19 cellular contexts compared by ENCODE assay signal in the genomic region with DNA sequence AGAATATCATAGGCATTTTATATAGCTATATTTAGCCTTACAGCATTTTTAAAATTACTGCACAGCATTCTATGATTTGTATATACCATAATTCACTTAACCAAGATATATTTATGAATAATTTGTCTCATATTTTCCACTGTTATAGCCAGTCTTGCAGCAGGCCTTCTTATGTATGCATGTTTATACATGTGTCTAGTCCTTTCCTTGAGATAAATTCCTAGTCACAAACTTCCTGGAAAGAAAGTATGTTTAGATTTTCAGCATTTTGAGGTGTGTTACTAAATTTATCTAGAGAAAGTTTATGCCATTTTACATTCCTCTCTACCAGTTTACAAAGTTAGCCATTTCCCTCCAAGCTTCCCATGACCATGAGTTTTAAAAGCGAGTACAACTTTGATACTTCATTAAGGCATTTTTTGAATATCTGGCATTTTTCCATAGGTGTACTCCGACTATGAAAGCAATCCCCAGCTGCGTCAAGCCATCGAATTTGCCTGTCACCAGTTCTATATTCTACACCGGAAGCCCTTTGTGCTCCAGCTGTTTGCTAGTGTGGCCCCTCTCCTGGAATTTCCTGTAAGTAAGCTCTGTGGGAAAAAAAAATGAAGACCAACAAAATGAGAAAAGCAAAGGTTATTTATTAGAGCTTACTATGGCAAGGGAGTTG.
"Had no signal": no experiment of that assay in that cellular context is flagged by ENCODE, and none has a peak within 500 bp of the region (broad histone marks: within the 10 kb centered on the region; RNA-seq: fewer than 3 reads in every experiment).

No MANE protein-coding gene starts in this region.

- H3K27me3 ChIP-seq: ascending aorta, hepatocyte, pancreas had no signal

- H3K9me3 ChIP-seq: ascending aorta, pancreas had no signal

- H3K27ac ChIP-seq: ascending aorta, hepatocyte, pancreas had no signal

- H3K9me3 Mint-ChIP-seq: activated naive CD8-positive, alpha-beta T cell treated with anti-CD3 and anti-CD28 coated beads, Interleukin-2, amount 50 U/mL, for 24 hours; activated T-helper 2 cell treated with anti-CD3 and anti-CD28 coated beads, Interferon-gamma antibody, Interleukin-2, Interleukin-4, amounts not matched to agents 10 μg/mL and 5 μg/mL and 100 μg/mL, durations not matched to agents 14 hours and 24 hours and 36 hours; natural killer cell treated with Interleukin-12 subunit alpha and Interleukin-12 subunit beta and Interleukin-15 and Interleukin-18, amount 100 ng/mL, for 72 hours; stimulated activated memory B cell treated with anti-CD40 and anti-IgM and Interleukin-4, amounts not matched to agents 10 μg/mL and 1 μg/mL and 100 μg/mL, for 72 hours had no signal

- H3K27ac Mint-ChIP-seq: activated naive CD4-positive, alpha-beta T cell treated with anti-CD3 and anti-CD28 coated beads for 36 hours; activated naive CD8-positive, alpha-beta T cell treated with anti-CD3 and anti-CD28 coated beads, Interleukin-2, amount 50 U/mL, for 24 hours; activated T-helper 2 cell treated with anti-CD3 and anti-CD28 coated beads, Interferon-gamma antibody, Interleukin-2, Interleukin-4, amounts not matched to agents 10 μg/mL and 5 μg/mL and 100 μg/mL, durations not matched to agents 14 hours and 24 hours and 36 hours; natural killer cell treated with Interleukin-12 subunit alpha and Interleukin-12 subunit beta and Interleukin-15 and Interleukin-18, amount 100 ng/mL, for 72 hours; stimulated activated memory B cell treated with anti-CD40 and anti-IgM and Interleukin-4, amounts not matched to agents 10 μg/mL and 1 μg/mL and 100 μg/mL, for 72 hours had no signal

- H3K36me3 Mint-ChIP-seq: natural killer cell treated with Interleukin-12 subunit alpha and Interleukin-12 subunit beta and Interleukin-15 and Interleukin-18, amount 100 ng/mL, for 72 hours; stimulated activated memory B cell treated with anti-CD40 and anti-IgM and Interleukin-4, amounts not matched to agents 10 μg/mL and 1 μg/mL and 100 μg/mL, for 72 hours had no signal

- FAIRE-seq: kidney, pancreas had no signal

- H3K4me3 ChIP-seq: ascending aorta, hepatocyte, pancreas had no signal

- H3K36me3 ChIP-seq: ascending aorta, pancreas had no signal

- H3K4me3 Mint-ChIP-seq: activated naive CD4-positive, alpha-beta T cell treated with anti-CD3 and anti-CD28 coated beads for 36 hours; activated naive CD8-positive, alpha-beta T cell treated with anti-CD3 and anti-CD28 coated beads, Interleukin-2, amount 50 U/mL, for 24 hours; natural killer cell treated with Interleukin-12 subunit alpha and Interleukin-12 subunit beta and Interleukin-15 and Interleukin-18, amount 100 ng/mL, for 72 hours; stimulated activated memory B cell treated with anti-CD40 and anti-IgM and Interleukin-4, amounts not matched to agents 10 μg/mL and 1 μg/mL and 100 μg/mL, for 72 hours had no signal

- DNase-seq: activated CD4-positive, alpha-beta T cell treated with anti-CD3 and anti-CD28 coated beads for 1 hour; activated CD4-positive, alpha-beta T cell treated with anti-CD3 and anti-CD28 coated beads, Interleukin-2, amount 50 U/mL, for 4 hours; activated naive CD4-positive, alpha-beta T cell treated with anti-CD3 and anti-CD28 coated beads for 36 hours; activated naive CD8-positive, alpha-beta T cell treated with anti-CD3 and anti-CD28 coated beads, Interleukin-2, amount 50 U/mL, for 24 hours; activated T-cell treated with anti-CD3 and anti-CD28 coated beads, Interleukin-2, amount 50 U/mL, for 1 hour; caudate nucleus; cortex of kidney; effector memory CD4-positive, alpha-beta T cell; kidney; mesendoderm; pancreas; stimulated activated CD4-positive, alpha-beta T cell treated with anti-CD3 and anti-CD28 coated beads, Interleukin-2, amount 100 ng/mL, for 48 hours; T-helper 1 cell; T1000 had no signal

- H3K4me1 ChIP-seq: ascending aorta had no signal

- H3K4me1 Mint-ChIP-seq: activated naive CD8-positive, alpha-beta T cell treated with anti-CD3 and anti-CD28 coated beads, Interleukin-2, amount 50 U/mL, for 24 hours; stimulated activated memory B cell treated with anti-CD40 and anti-IgM and Interleukin-4, amounts not matched to agents 10 μg/mL and 1 μg/mL and 100 μg/mL, for 72 hours had no signal
